In the genomic region with DNA sequence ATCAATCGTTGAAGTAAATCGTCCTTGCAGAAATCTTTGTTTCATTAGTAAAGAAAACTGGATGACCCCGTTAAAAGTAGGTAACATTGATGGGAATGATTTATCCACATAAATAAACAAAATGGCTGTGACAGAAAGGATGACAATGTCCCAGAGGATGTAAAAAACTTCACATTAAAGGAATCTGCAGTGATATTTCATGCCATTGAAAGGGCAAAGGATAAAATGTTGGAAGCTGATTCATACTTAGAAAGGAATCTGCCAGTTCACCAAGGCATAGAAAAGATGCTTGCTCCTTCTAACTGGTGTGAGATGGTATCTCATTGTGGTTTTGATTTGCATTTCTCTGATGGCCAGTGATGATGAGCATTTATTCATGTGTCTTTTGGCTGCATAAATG, we compare ENCODE assay signal across 16 cellular contexts. TPM values are rescaled to one million over a fixed set of nuclear protein-coding genes. Genes with fewer than 3 reads are reported as not detected.
A peak's percentile ranks its signal among the peaks of the same experiment; 100 is the strongest.
DNase-seq lines count a peak whose midpoint lies in the region; TF ChIP-seq lines count a peak whose summit lies in the region.
"Had no signal": no experiment of that assay in that cellular context is flagged by ENCODE, and none has a peak within 500 bp of the region (broad histone marks: within the 10 kb centered on the region; RNA-seq: fewer than 3 reads in every experiment).

No MANE protein-coding gene starts in this region.

- H3K27me3 ChIP-seq in ACC112 (ENCODE audit: insufficient read depth, low read length) = no peaks in the 10 kb centered on the region
- H3K27me3 ChIP-seq in vagina = no peaks in the 10 kb centered on the region
- H3K27me3 ChIP-seq: tibial artery had no signal

- no peaks in the 10 kb centered on the region for H3K9me3 ChIP-seq in vagina
- H3K9me3 ChIP-seq: mucosa of descending colon, tibial artery had no signal

- H3K4me3 ChIP-seq in ACC112 (ENCODE audit: low read depth, low read length) = peak overlapping the region; percentile 67
- H3K4me3 ChIP-seq in fibroblast of villous mesenchyme (ENCODE audit: low read depth, low read length) = no peak overlapping the region
- H3K4me3 ChIP-seq in vagina = no peak overlapping the region
- H3K4me3 ChIP-seq: GM12878, mucosa of descending colon, tibial artery had no signal

- intact Hi-C loops in vagina (cut with DNase I) = no loop called here

- H3K36me3 ChIP-seq in ACC112 (ENCODE audit: insufficient read depth, low read length) (no peaks in the 10 kb centered on the region), vagina (no peaks in the 10 kb centered on the region)
- H3K36me3 ChIP-seq: tibial artery had no signal

- DNase-seq in HS-5 (ENCODE audit: low read depth) (peak; percentile 68), amniotic stem cell (lab: John Stamatoyannopoulos, UW) (peak; percentile 19), fibroblast of villous mesenchyme (ENCODE audit: low read depth) (peak; percentile 18), midbrain (lab: John Stamatoyannopoulos, UW) (no peak), NCI-H748 (lab: John Stamatoyannopoulos, UW; ENCODE audit: unreplicated experiment) (no peak), COR-L47 (lab: John Stamatoyannopoulos, UW) (no peak), vagina (ENCODE audit: extremely low spot score in 2 of 2) (no peak)
- DNase-seq: foreskin melanocyte, mucosa of descending colon, NCI-H2029 treated with DMSO at 0.1 percent for 48 hours, posterior cingulate gyrus, tibial artery had no signal

- H3K27ac ChIP-seq in ACC112 (ENCODE audit: low read depth, low read length) (peak overlapping the region; percentile 94), vagina (no peak overlapping the region)
- H3K27ac ChIP-seq: tibial artery had no signal

- peak overlapping the region; percentile 57 for H2AFZ ChIP-seq in ACC112 (ENCODE audit: low read length, unreplicated experiment)

- TF ChIP-seq POLR2A in vagina (IDR thresholded peaks at IDR 0.05) = no peak

- H3K79me2 ChIP-seq in ACC112 (ENCODE audit: control insufficient read depth, insufficient read depth, low read length, unreplicated experiment) = no peaks in the 10 kb centered on the region

- H3K4me1 ChIP-seq in ACC112 (ENCODE audit: control insufficient read depth, insufficient read depth, low read length, unreplicated experiment) (peaks cover 37% of the 10 kb centered on the region), vagina (no peaks in the 10 kb centered on the region)
- H3K4me1 ChIP-seq: tibial artery had no signal

- no peak for TF ChIP-seq CTCF in fibroblast of villous mesenchyme (IDR thresholded peaks at IDR 0.05; ENCODE audit: insufficient read depth, low read depth, low read length)
- no peak for TF ChIP-seq CTCF in vagina (IDR thresholded peaks at IDR 0.05)

RNA-seq across cellular contexts. Expression of a gene that starts 24.2 kb away (rescaled TPM):
- total RNA-seq in fibroblast of villous mesenchyme = 0.32 and 0.43 TPM in 2 replicates
- 6.9 TPM for total RNA-seq in vagina
- total RNA-seq: A673, mucosa of descending colon, WTC11 had no signal

Comparison
In these comparisons a context has a peak if more than half of its experiments do, and no peak if none do; other contexts are left out.
1. DNase-seq: peak in HS-5 (single experiment), amniotic stem cell (single experiment) and fibroblast of villous mesenchyme (single experiment); none in midbrain (single experiment), NCI-H748 (single experiment), COR-L47 (single experiment) and vagina (0 of 2).